In genomic region chr4:38621004-38621684, GRCh38 we compare ENCODE assay signal across 9 cellular contexts. TPM values are rescaled to one million over a fixed set of nuclear protein-coding genes. Genes with fewer than 3 reads are reported as not detected.
DNase-seq lines count a peak whose midpoint lies in the region; ATAC-seq, FAIRE-seq and TF ChIP-seq lines count a peak whose summit lies in the region.
"Had no signal": no experiment of that assay in that cellular context is flagged by ENCODE, and none has a peak within 500 bp of the region (broad histone marks: within the 10 kb centered on the region; RNA-seq: fewer than 3 reads in every experiment).

No MANE protein-coding gene starts in this region.

- H4K20me1 ChIP-seq in keratinocyte (ENCODE audit: control insufficient read depth, extremely low read depth, insufficient read depth, low read length), result no peaks in the 10 kb centered on the region

- peak overlapping the region; percentile 61 for H2AFZ ChIP-seq in keratinocyte (ENCODE audit: control insufficient read depth, low read length)

- H3K27ac ChIP-seq in A673 (ENCODE audit: low read depth, low read length, poor library complexity, severe bottlenecking) (no peak overlapping the region), keratinocyte (ENCODE audit: control insufficient read depth, insufficient read depth, low read length) (peak overlapping the region; percentile 87)

- POLR2A ChIA-PET in A673 (lab: Charles Lee; ENCODE audit: low non-redundant PET), result no interaction called here

- TF ChIP-seq CTCF in A673 (conservative IDR thresholded peaks at IDR 0.05; ENCODE audit: low read depth, low read length) (no peak), keratinocyte (optimal IDR thresholded peaks at IDR 0.05 in 1 of 3, IDR thresholded peaks at IDR 0.05 in 1 of 3, conservative IDR thresholded peaks at IDR 0.05 in 1 of 3; ENCODE audit: extremely low read depth in 1 of 3, insufficient read depth in 2 of 3, low read length in 3 of 3) (no peak), GM10266 (IDR thresholded peaks at IDR 0.05; ENCODE audit: control insufficient read depth, insufficient read depth, low read depth, missing control alignments) (no peak)

- BruUV-seq in A673 (replicated peaks; lab: Mats Ljungman, UMichigan), result no TSS peak

- DNase-seq in A673 (ENCODE audit: low spot score) (peak; percentile 43), HT1080 (ENCODE audit: low read depth) (peak; percentile 50), SK-MEL-5 (ENCODE audit: low read depth, low spot score) (peak; percentile 26), keratinocyte (ENCODE audit: low read depth, low spot score) (peak; percentile 36), GM10266 (ENCODE audit: extremely low spot score) (no peak)
- DNase-seq in activated CD8-positive, alpha-beta memory T cell treated with anti-CD3 and anti-CD28 coated beads, Interleukin-2, amount 50 U/mL, for 48 hours, result no peak
- DNase-seq: heart right ventricle had no signal

- peaks cover 15% of the 10 kb centered on the region for H3K4me1 ChIP-seq in A673 (ENCODE audit: insufficient read depth, low read length, poor library complexity, severe bottlenecking)
- peaks cover 18% of the 10 kb centered on the region for H3K4me1 ChIP-seq in keratinocyte (ENCODE audit: control insufficient read depth, extremely low read depth, insufficient read depth, low read length)

- no peaks in the 10 kb centered on the region for H3K9me3 ChIP-seq in A673 (ENCODE audit: low read depth, low read length, poor library complexity, severe bottlenecking)
- H3K9me3 ChIP-seq in keratinocyte (ENCODE audit: control insufficient read depth, low read depth, low read length), result no peaks in the 10 kb centered on the region
- H3K9me3 ChIP-seq: heart right ventricle had no signal

- in situ Hi-C loops in SK-MEL-5 (cut with HindIII; ENCODE audit: low pct_unique_long_range_greater_than_20kb, low sequenced_read_pairs), result no loop called here

- H3K27me3 ChIP-seq in A673 (replicated peaks; ENCODE audit: insufficient read depth, low read depth, low read length, poor library complexity) (no peaks in the 10 kb centered on the region), keratinocyte (ENCODE audit: control insufficient read depth, extremely low read depth, insufficient read depth, low read length) (no peaks in the 10 kb centered on the region)
- H3K27me3 ChIP-seq: heart right ventricle had no signal

- no peak overlapping the region for H3K4me3 ChIP-seq in A673 (ENCODE audit: low read depth, low read length, poor library complexity, severe bottlenecking)
- H3K4me3 ChIP-seq in keratinocyte (ENCODE audit: control insufficient read depth in 2 of 3, extremely low read depth in 1 of 3, insufficient read depth in 2 of 3, low read depth in 1 of 3, low read length in 3 of 3), result peak overlapping the region in 1 of 3 experiments; percentile 59
- H3K4me3 ChIP-seq: heart right ventricle had no signal

- H3K9ac ChIP-seq in keratinocyte (ENCODE audit: control insufficient read depth, extremely low read depth, insufficient read depth, low read length), result peak overlapping the region; percentile 63

- dilution Hi-C loops in keratinocyte (cut with MboI; ENCODE audit: extremely low pct_ligation_motif_present, low sequenced_read_pairs), result no loop called here

- H3K79me2 ChIP-seq in keratinocyte (ENCODE audit: control insufficient read depth, insufficient read depth, low read length), result no peaks in the 10 kb centered on the region

- H3K4me2 ChIP-seq in keratinocyte (ENCODE audit: control insufficient read depth, extremely low read depth, insufficient read depth, low read depth, low read length), result peak overlapping the region; percentile 84

- H3K36me3 ChIP-seq in A673 (ENCODE audit: insufficient read depth, low read length, poor library complexity, severe bottlenecking) (no peaks in the 10 kb centered on the region), keratinocyte (ENCODE audit: control insufficient read depth in 2 of 2, extremely low read depth in 1 of 2, insufficient read depth in 2 of 2, low read length in 2 of 2) (no peaks in the 10 kb centered on the region)
- H3K36me3 ChIP-seq: heart right ventricle had no signal

- no peak for ATAC-seq in HG02840 (IDR thresholded peaks at IDR 0.05; ENCODE audit: low FRiP score, unreplicated experiment)
- ATAC-seq in GM21360 (IDR thresholded peaks at IDR 0.05; ENCODE audit: unreplicated experiment), result no peak

- CTCF ChIA-PET in A673 (lab: Charles Lee), result no interaction called here

- intact Hi-C loops in A673 (cut with micrococcal nuclease; ENCODE audit: unreplicated experiment), result no loop called here

- H3K9me1 ChIP-seq in keratinocyte (ENCODE audit: control insufficient read depth, extremely low read depth, insufficient read depth, low read length), result no peaks in the 10 kb centered on the region

- peak; percentile 82 for FAIRE-seq in keratinocyte (lab: Jason Lieb, UNC)

RNA-seq across cellular contexts. Expression of gene KLF3, which starts 42.9 kb away (rescaled TPM):
- 36.1 and 38.4 TPM in 2 replicates for total RNA-seq in A673 (2021)
- 6.3 and 7.9 TPM in 2 replicates for total RNA-seq in HT1080 (2014; rRNA removed; shearing (Covaris generic))
- polyA plus RNA-seq in HT1080 (2015; cell fraction: cytosol; rRNA removed), result 18.5 and 23.6 TPM in 2 replicates
- 18.5 and 20.1 TPM in 2 replicates for polyA plus RNA-seq in HT1080 (2015; cell fraction: nucleus; rRNA removed)
- total RNA-seq in SK-MEL-5 (2014; rRNA removed; shearing (Covaris generic)), result 9.5 and 11.6 TPM in 2 replicates
- 18.8 and 26.1 TPM in 2 replicates for polyA plus RNA-seq in SK-MEL-5 (2015; cell fraction: cytosol; rRNA removed)
- polyA plus RNA-seq in SK-MEL-5 (2015; cell fraction: nucleus; rRNA removed), result 22.1 and 23.1 TPM in 2 replicates
- 22.2 to 39.9 TPM (median 25.5 TPM) in 3 replicates for polyA plus RNA-seq in keratinocyte
- 48.0 TPM for polyA plus RNA-seq in keratinocyte (2011; ENCODE audit: low read depth)
- polyA plus RNA-seq in keratinocyte (2011; cell fraction: cytosol; rRNA removed), result 17.6 and 30.3 TPM in 2 replicates
- 43.3 and 53.0 TPM in 2 replicates for polyA plus RNA-seq in keratinocyte (2011; cell fraction: nucleus; rRNA removed)
- 19.9 and 73.1 TPM in 2 replicates for polyA plus RNA-seq in keratinocyte (2012; ENCODE audit: low replicate concordance)
- 21.6 to 85.9 TPM (median 61.8 TPM) in 3 replicates for polyA minus RNA-seq in keratinocyte
- 24.0 TPM for polyA minus RNA-seq in keratinocyte (2011; cell fraction: cytosol; rRNA and poly(A)+ RNA removed)
- 65.7 and 106 TPM in 2 replicates for polyA minus RNA-seq in keratinocyte (2011; cell fraction: nucleus; rRNA and poly(A)+ RNA removed)

Comparison
In these comparisons a context has a peak if more than half of its experiments do, and no peak if none do; other contexts are left out.
1. DNase-seq: peak in A673 (single experiment), HT1080 (single experiment), SK-MEL-5 (single experiment) and keratinocyte (single experiment); none in GM10266 (single experiment) and activated CD8-positive, alpha-beta memory T cell treated with anti-CD3 and anti-CD28 coated beads, Interleukin-2, amount 50 U/mL, for 48 hours (single experiment).